Comparison of ENCODE assay signal across 8 cellular contexts in the genomic region with DNA sequence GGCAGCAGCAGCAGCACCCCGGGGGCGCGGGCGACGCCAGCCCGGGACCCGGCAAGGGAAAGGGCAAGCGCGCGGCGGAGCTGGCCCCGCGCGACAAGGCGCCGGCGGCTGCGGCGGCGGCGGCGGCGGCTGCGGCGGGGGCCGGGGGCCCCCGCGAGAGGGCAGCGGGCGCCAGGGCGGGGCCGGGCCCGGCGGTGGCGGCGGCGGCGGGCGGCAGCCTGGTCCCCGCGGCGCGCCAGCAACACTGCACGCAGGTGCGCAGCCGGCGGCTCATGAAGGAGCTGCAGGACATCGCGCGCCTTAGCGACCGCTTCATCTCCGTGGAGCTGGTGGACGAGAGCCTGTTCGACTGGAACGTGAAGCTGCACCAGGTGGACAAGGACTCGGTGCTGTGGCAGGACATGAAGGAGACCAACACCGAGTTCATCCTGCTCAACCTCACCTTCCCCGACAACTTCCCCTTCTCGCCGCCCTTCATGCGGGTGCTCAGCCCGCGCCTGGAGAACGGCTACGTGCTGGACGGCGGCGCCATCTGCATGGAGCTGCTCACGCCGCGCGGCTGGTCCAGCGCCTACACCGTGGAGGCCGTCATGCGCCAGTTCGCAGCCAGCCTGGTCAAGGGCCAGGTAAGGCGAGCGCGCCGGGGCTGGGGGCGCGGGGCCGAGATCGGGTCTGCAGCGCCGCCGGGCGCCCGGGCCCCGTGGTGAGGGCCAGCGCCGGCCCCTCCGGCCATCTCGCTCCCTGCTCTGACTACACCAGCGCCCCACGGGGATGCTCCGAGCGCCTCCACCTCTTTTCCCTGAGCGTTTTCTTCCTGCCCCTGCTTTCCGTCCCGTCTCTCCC. TPM values are rescaled to one million over a fixed set of nuclear protein-coding genes. Genes with fewer than 3 reads are reported as not detected.
A peak's percentile ranks its signal among the peaks of the same experiment; 100 is the strongest.
DNase-seq lines count a peak whose midpoint lies in the region; ATAC-seq and TF ChIP-seq lines count a peak whose summit lies in the region.

A gene with protein sequence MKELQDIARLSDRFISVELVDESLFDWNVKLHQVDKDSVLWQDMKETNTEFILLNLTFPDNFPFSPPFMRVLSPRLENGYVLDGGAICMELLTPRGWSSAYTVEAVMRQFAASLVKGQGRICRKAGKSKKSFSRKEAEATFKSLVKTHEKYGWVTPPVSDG (plus strand): TSS at position 238 of the 843 bp plus-strand sequence. CDS start 35 bp downstream, at position 273.

- H3K27me3 ChIP-seq in WERI-Rb-1 (ENCODE audit: insufficient read depth, low read depth, severe bottlenecking) (peaks cover 34% of the 10 kb centered on the region), neural progenitor cell (peaks cover 91% of the 10 kb centered on the region)

- peaks cover 19% of the 10 kb centered on the region for H3K27me3 Mint-ChIP-seq in neural progenitor cell (ENCODE audit: insufficient read depth, low read depth)

- TF ChIP-seq CTCF in GM12864 (IDR thresholded peaks at IDR 0.05; ENCODE audit: low read depth, low read length, missing control alignments) (no peak), WERI-Rb-1 (IDR thresholded peaks at IDR 0.05; ENCODE audit: low read depth, low read length) (no peak), fibroblast of the aortic adventitia (IDR thresholded peaks at IDR 0.05; ENCODE audit: insufficient read depth, low read length) (no peak), neural progenitor cell (IDR thresholded peaks at IDR 0.05) (peak; percentile 4)

- H3F3A ChIP-seq in neural progenitor cell (ENCODE audit: low read depth), result peaks cover 25% of the 10 kb centered on the region

- peak within 1 kb of the TSS; percentile 73 for H2AFZ ChIP-seq in neural progenitor cell (replicated peaks)

- H3K9me3 ChIP-seq in WERI-Rb-1 (ENCODE audit: severe bottlenecking) (no peaks in the 10 kb centered on the region), neural progenitor cell (ENCODE audit: low read depth) (no peaks in the 10 kb centered on the region)

- H3K4me3 ChIP-seq in GM12864 (ENCODE audit: low read depth, low read length) (peak within 1 kb of the TSS; percentile 48), WERI-Rb-1 (ENCODE audit: low read depth, low read length) (peak within 1 kb of the TSS; percentile 47), fibroblast of the aortic adventitia (ENCODE audit: low read depth, low read length) (peak within 1 kb of the TSS; percentile 22), neural progenitor cell (peak within 1 kb of the TSS; percentile 66)

- H3K27ac ChIP-seq in WERI-Rb-1 (no peak within 1 kb of the TSS), neural progenitor cell (no peak within 1 kb of the TSS)

- H3K4me1 ChIP-seq in neural progenitor cell, result peaks cover 28% of the 10 kb centered on the region

- H3K36me3 ChIP-seq in WERI-Rb-1, result no peaks in the 10 kb centered on the region
- H3K36me3 ChIP-seq in neural progenitor cell, result no peaks in the 10 kb centered on the region

- DNase-seq in GM12864 (ENCODE audit: low read depth), result no peak
- peak; percentile 56 for DNase-seq in WERI-Rb-1
- no peak for DNase-seq in fibroblast of the aortic adventitia (ENCODE audit: low read depth)
- DNase-seq in neural progenitor cell (ENCODE audit: low spot score), result peak; percentile 58
- DNase-seq in NCI-H2196 (lab: John Stamatoyannopoulos, UW; ENCODE audit: unreplicated experiment), result no peak
- DNase-seq in NK-92 (lab: John Stamatoyannopoulos, UW; ENCODE audit: unreplicated experiment), result no peak

- ATAC-seq in HG02870 (IDR thresholded peaks at IDR 0.05; ENCODE audit: unreplicated experiment), result peak; percentile 50
- no peak for ATAC-seq in HG03159 (IDR thresholded peaks at IDR 0.05; ENCODE audit: unreplicated experiment)

- H3K4me1 Mint-ChIP-seq in neural progenitor cell, result peaks cover 27% of the 10 kb centered on the region

- H3K9me3 Mint-ChIP-seq in neural progenitor cell, result no peaks in the 10 kb centered on the region

- no peaks in the 10 kb centered on the region for H3K36me3 Mint-ChIP-seq in neural progenitor cell

- H4K20me1 ChIP-seq in neural progenitor cell (ENCODE audit: low read depth), result peaks cover 22% of the 10 kb centered on the region

- H3K27ac Mint-ChIP-seq in neural progenitor cell, result no peak within 1 kb of the TSS

- peak within 1 kb of the TSS; percentile 85 for H3K4me3 Mint-ChIP-seq in neural progenitor cell

- no peaks in the 10 kb centered on the region for H3K79me2 ChIP-seq in neural progenitor cell (ENCODE audit: low read depth)

- H3K4me2 ChIP-seq in neural progenitor cell, result peak within 1 kb of the TSS; percentile 91

- no peak within 1 kb of the TSS for H3K9ac ChIP-seq in neural progenitor cell

RNA-seq across cellular contexts. Expression of the gene that starts here (rescaled TPM):
- total RNA-seq in fibroblast of the aortic adventitia (ENCODE audit: low replicate concordance) (under 0.01 and 0.25 TPM in 2 replicates), neural progenitor cell (ENCODE audit: low replicate concordance) (0.30 and 0.62 TPM in 2 replicates)

Comparison
In these comparisons a context has a peak if more than half of its experiments do, and no peak if none do; other contexts are left out.
1. Peak in DNase-seq, H3K4me3 ChIP-seq and H3K4me2 ChIP-seq in neural progenitor cell; RNA of the gene not detected or under 1 TPM.